ENCODE assay signal across 11 cellular contexts in the genomic region with DNA sequence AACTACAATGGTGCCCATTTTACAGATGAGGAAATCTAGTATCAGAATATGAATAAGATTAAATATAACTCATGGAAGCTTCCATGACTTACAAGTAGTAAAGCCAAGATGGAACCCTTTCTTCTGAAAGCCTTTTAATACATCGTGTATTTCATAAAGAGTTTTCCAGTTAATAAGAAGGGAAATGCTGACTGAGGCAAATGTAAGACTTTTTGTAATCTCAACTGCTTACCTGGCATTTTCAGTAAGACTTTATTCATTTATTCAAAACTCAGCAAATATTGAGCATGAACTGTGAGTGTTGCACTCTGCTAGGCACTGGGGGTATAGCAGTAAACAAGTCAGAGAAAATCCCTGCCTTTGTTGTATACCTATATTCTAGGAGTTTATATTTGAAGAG.
"Had no signal": no experiment of that assay in that cellular context is flagged by ENCODE, and none has a peak within 500 bp of the region (broad histone marks: within the 10 kb centered on the region; RNA-seq: fewer than 3 reads in every experiment).

No MANE protein-coding gene starts in this region.

- H3K27ac Mint-ChIP-seq: GM23338, H9, HFFc6 had no signal

- H3K4me3 ChIP-seq: GM23248, GM23338, HAP-1 had no signal

- H3K36me3 ChIP-seq: HAP-1 had no signal

- H3K4me1 Mint-ChIP-seq: GM23338, H9 had no signal

- FAIRE-seq: H1, H54 had no signal

- H3K27ac ChIP-seq: GM23248 had no signal

- H3K4me2 ChIP-seq: GM23338 had no signal

- DNase-seq: GM23248, GOT3, H7, H9, HCEC 1CT, HFFc6 had no signal

- H3K9me3 Mint-ChIP-seq: GM23338, H9 had no signal

- ATAC-seq: GM23338, HCT116 had no signal

- H3K4me3 Mint-ChIP-seq: GM23338, H9, HFFc6 had no signal

- H3K9ac ChIP-seq: GM23248 had no signal

- H3K9me3 ChIP-seq: HAP-1 had no signal

- H2AFZ ChIP-seq: GM23248, GM23338 had no signal

- H3K4me1 ChIP-seq: HAP-1 had no signal
